ENCODE assay signal across 1 cellular context in genomic region chr14:49641697-49642129, GRCh38.
TF ChIP-seq lines count a peak whose summit lies in the region.

No MANE protein-coding gene starts in this region.

TF ChIP-seq in HepG2, 621 proteins besides CTCF, POLR2A, EP300 and RAD21 (continued from another document):
- TF ChIP-seq SRSF9 (IDR thresholded peaks at IDR 0.05; ENCODE audit: borderline replicate concordance, insufficient read depth, low read depth, low read length, poor library complexity, severe bottlenecking) (no peak), ZBTB8A (CRISPR knock-in tag; IDR thresholded peaks at IDR 0.05; ENCODE audit: borderline replicate concordance, low read depth) (no peak), KDM2A (CRISPR knock-in tag; IDR thresholded peaks at IDR 0.05; ENCODE audit: borderline replicate concordance, low read depth) (peak; percentile 71; the same call in 1 of the 2 replicates), POLR2AphosphoS5 (IDR thresholded peaks at IDR 0.05; ENCODE audit: low read depth, low read length) (peak; percentile 33; the same call in 1 of the 2 replicates), ZUFSP (CRISPR knock-in tag; IDR thresholded peaks at IDR 0.05; ENCODE audit: borderline replicate concordance) (no peak), ZNF280D (CRISPR knock-in tag; IDR thresholded peaks at IDR 0.05) (no peak), ZFP1 (CRISPR knock-in tag; IDR thresholded peaks at IDR 0.05) (peak; percentile 86), CHCHD3 (CRISPR knock-in tag; IDR thresholded peaks at IDR 0.05) (no peak), STAG1 (CRISPR knock-in tag; IDR thresholded peaks at IDR 0.05) (peak; percentile 40; the same call in 1 of the 2 replicates), ZNF660 (CRISPR knock-in tag; IDR thresholded peaks at IDR 0.05; ENCODE audit: borderline replicate concordance, low read depth) (no peak), TCF7 (IDR thresholded peaks at IDR 0.05; ENCODE audit: low read depth) (peak; percentile 67), ZNF576 (CRISPR knock-in tag; IDR thresholded peaks at IDR 0.05) (no peak), BATF2 (CRISPR knock-in tag; IDR thresholded peaks at IDR 0.05) (no peak), SETDB1 (CRISPR knock-in tag; IDR thresholded peaks at IDR 0.05; ENCODE audit: borderline replicate concordance) (no peak), ZBTB46 (CRISPR knock-in tag; IDR thresholded peaks at IDR 0.05; ENCODE audit: borderline replicate concordance) (no peak), FOXJ3 (CRISPR knock-in tag; IDR thresholded peaks at IDR 0.05; ENCODE audit: borderline replicate concordance) (peak; percentile 84; the same call in 1 of the 2 replicates), HNRNPL (IDR thresholded peaks at IDR 0.05; ENCODE audit: low read depth, low read length) (no peak), NR0B2 (CRISPR knock-in tag; IDR thresholded peaks at IDR 0.05) (no peak), ZNF549 (CRISPR knock-in tag; IDR thresholded peaks at IDR 0.05) (no peak), CCDC6 (CRISPR knock-in tag; IDR thresholded peaks at IDR 0.05) (peak; percentile 90; the same call in 1 of the 2 replicates), ZNF704 (CRISPR knock-in tag; IDR thresholded peaks at IDR 0.05; ENCODE audit: borderline replicate concordance) (no peak)
